Comparison of ENCODE assay signal across 23 cellular contexts in the genomic region with DNA sequence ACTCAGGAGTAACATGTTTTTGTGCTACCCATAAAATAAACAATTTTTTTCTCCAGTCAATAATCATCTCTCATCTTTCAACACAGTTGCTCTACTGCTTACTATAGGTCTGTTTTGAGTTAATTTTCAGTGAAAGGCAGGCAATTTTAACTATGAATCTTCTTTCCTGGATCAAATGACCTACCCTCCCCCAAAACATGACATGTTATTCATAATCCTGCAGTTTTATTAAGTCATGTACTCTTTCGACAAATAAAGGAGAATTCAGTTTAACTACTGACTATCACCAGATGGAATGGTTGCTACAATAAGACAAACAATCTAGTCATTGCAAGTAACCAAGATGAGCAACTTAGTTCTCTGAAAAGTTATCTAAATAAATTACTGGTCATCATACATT.
A peak's percentile ranks its signal among the peaks of the same experiment; 100 is the strongest.
DNase-seq lines count a peak whose midpoint lies in the region; ATAC-seq, FAIRE-seq and TF ChIP-seq lines count a peak whose summit lies in the region.
"Had no signal": no experiment of that assay in that cellular context is flagged by ENCODE, and none has a peak within 500 bp of the region (broad histone marks: within the 10 kb centered on the region; RNA-seq: fewer than 3 reads in every experiment).

No MANE protein-coding gene starts in this region.

- no peaks in the 10 kb centered on the region for H3K36me3 ChIP-seq in astrocyte (ENCODE audit: insufficient read depth, low read length)
- H3K36me3 ChIP-seq in psoas muscle (ENCODE audit: insufficient read depth in 1 of 2, low read depth in 1 of 2) = no peaks in the 10 kb centered on the region
- H3K36me3 ChIP-seq: left ventricle myocardium inferior, neural progenitor cell, spleen had no signal

- H3K4me3 ChIP-seq in astrocyte (ENCODE audit: insufficient read depth, low read depth, low read length) (no peak overlapping the region), foreskin fibroblast (ENCODE audit: low read depth in 1 of 2, low read length in 2 of 2) (no peak overlapping the region), psoas muscle (no peak overlapping the region)
- H3K4me3 ChIP-seq: left ventricle myocardium inferior, neural progenitor cell, spleen had no signal

- H3K4me1 ChIP-seq in astrocyte (ENCODE audit: insufficient read depth, low read length) (peaks cover 11% of the 10 kb centered on the region), psoas muscle (no peaks in the 10 kb centered on the region)
- H3K4me1 ChIP-seq: neural progenitor cell, spleen had no signal

- DNase-seq in GM04504 (ENCODE audit: low read depth) = peak; percentile 33
- peak; percentile 29 for DNase-seq in astrocyte (ENCODE audit: low read depth)
- DNase-seq in foreskin fibroblast = peak; percentile 77 to 86
- peak; percentile 76 for DNase-seq in stromal cell of bone marrow (ENCODE audit: low read depth)
- no peak for DNase-seq in activated CD8-positive, alpha-beta T cell treated with anti-CD3 and anti-CD28 coated beads for 36 hours
- no peak for DNase-seq in psoas muscle
- no peak for DNase-seq in naive thymus-derived CD8-positive, alpha-beta T cell
- no peak for DNase-seq in stimulated activated naive CD8-positive, alpha-beta T cell treated with anti-CD3 and anti-CD28 coated beads, Interleukin-15, amount 100 ng/mL, for 72 hours
- DNase-seq: activated CD4-positive, alpha-beta T cell treated with anti-CD3 and anti-CD28 coated beads for 1 hour; activated naive CD8-positive, alpha-beta T cell treated with anti-CD3 and anti-CD28 coated beads for 36 hours; activated T-cell treated with anti-CD3 and anti-CD28 coated beads, Interleukin-2, amount 50 U/mL, for 72 hours; C1 segment of cervical spinal cord; cortex of kidney; glutamatergic neuron; left ventricle myocardium inferior; NCI-H1048; NCI-H2081 treated with DMSO at 0.1 percent for 48 hours; spleen; stimulated activated CD4-positive, alpha-beta T cell treated with anti-CD3 and anti-CD28 coated beads, Interleukin-4, amount 100 ng/mL, for 4 hours had no signal

- CTCF ChIA-PET in activated CD8-positive, alpha-beta T cell treated with anti-CD3 and anti-CD28 coated beads for 36 hours (lab: Charles Lee) = no interaction called here

- no peaks in the 10 kb centered on the region for H3K9me3 ChIP-seq in astrocyte (ENCODE audit: insufficient read depth, low read depth, low read length)
- H3K9me3 ChIP-seq in psoas muscle = no peaks in the 10 kb centered on the region
- H3K9me3 ChIP-seq: spleen had no signal

- no peak for FAIRE-seq in astrocyte (lab: Jason Lieb, UNC)
- FAIRE-seq: endothelial cell of umbilical vein, RCC 7860 had no signal

- no peaks in the 10 kb centered on the region for H4K20me1 ChIP-seq in astrocyte (ENCODE audit: insufficient read depth, low read length)

- ATAC-seq in activated CD8-positive, alpha-beta T cell treated with anti-CD3 and anti-CD28 coated beads for 36 hours = no peak
- no peak for ATAC-seq in psoas muscle
- ATAC-seq in naive thymus-derived CD8-positive, alpha-beta T cell = no peak
- ATAC-seq in stimulated activated naive CD8-positive, alpha-beta T cell treated with anti-CD3 and anti-CD28 coated beads, Interleukin-15, amount 100 ng/mL, for 72 hours = no peak
- ATAC-seq: activated T-cell treated with anti-CD3 and anti-CD28 coated beads, Interleukin-2, amount 50 U/mL, for 72 hours; HCT116 had no signal

- no peak overlapping the region for H3K27ac Mint-ChIP-seq in astrocyte (ENCODE audit: unreplicated experiment)
- no peak overlapping the region for H3K27ac Mint-ChIP-seq in activated CD8-positive, alpha-beta T cell treated with anti-CD3 and anti-CD28 coated beads for 36 hours
- H3K27ac Mint-ChIP-seq in naive thymus-derived CD8-positive, alpha-beta T cell = no peak overlapping the region
- no peak overlapping the region for H3K27ac Mint-ChIP-seq in stimulated activated naive CD8-positive, alpha-beta T cell treated with anti-CD3 and anti-CD28 coated beads, Interleukin-15, amount 100 ng/mL, for 72 hours
- H3K27ac Mint-ChIP-seq: activated naive CD8-positive, alpha-beta T cell treated with anti-CD3 and anti-CD28 coated beads for 36 hours; activated T-cell treated with anti-CD3 and anti-CD28 coated beads, Interleukin-2, amount 50 U/mL, for 72 hours; neural progenitor cell had no signal

- intact Hi-C loops in activated CD8-positive, alpha-beta T cell treated with anti-CD3 and anti-CD28 coated beads for 36 hours (cut with micrococcal nuclease) = no loop called here
- intact Hi-C loops in psoas muscle (cut with DNase I) = no loop called here

- H3K27me3 Mint-ChIP-seq in astrocyte (ENCODE audit: low read depth, unreplicated experiment) = no peaks in the 10 kb centered on the region
- H3K27me3 Mint-ChIP-seq in activated CD8-positive, alpha-beta T cell treated with anti-CD3 and anti-CD28 coated beads for 36 hours = peaks cover 7% of the 10 kb centered on the region
- H3K27me3 Mint-ChIP-seq in naive thymus-derived CD8-positive, alpha-beta T cell = peaks cover 2 to 16% (median 12%) of the 10 kb centered on the region in 5 donors
- no peaks in the 10 kb centered on the region for H3K27me3 Mint-ChIP-seq in stimulated activated naive CD8-positive, alpha-beta T cell treated with anti-CD3 and anti-CD28 coated beads, Interleukin-15, amount 100 ng/mL, for 72 hours

- no peaks in the 10 kb centered on the region for H3K27me3 ChIP-seq in astrocyte (ENCODE audit: insufficient read depth, low read length)
- no peaks in the 10 kb centered on the region for H3K27me3 ChIP-seq in psoas muscle (ENCODE audit: insufficient read depth in 3 of 3, low read length in 2 of 3)
- H3K27me3 ChIP-seq: neural progenitor cell, spleen had no signal

- peaks cover 17% of the 10 kb centered on the region for H3K4me1 Mint-ChIP-seq in astrocyte (ENCODE audit: low read depth, unreplicated experiment)
- no peaks in the 10 kb centered on the region for H3K4me1 Mint-ChIP-seq in activated CD8-positive, alpha-beta T cell treated with anti-CD3 and anti-CD28 coated beads for 36 hours (ENCODE audit: low read depth)
- H3K4me1 Mint-ChIP-seq in naive thymus-derived CD8-positive, alpha-beta T cell = no peaks in the 10 kb centered on the region
- no peaks in the 10 kb centered on the region for H3K4me1 Mint-ChIP-seq in stimulated activated naive CD8-positive, alpha-beta T cell treated with anti-CD3 and anti-CD28 coated beads, Interleukin-15, amount 100 ng/mL, for 72 hours
- H3K4me1 Mint-ChIP-seq: activated naive CD8-positive, alpha-beta T cell treated with anti-CD3 and anti-CD28 coated beads for 36 hours; neural progenitor cell had no signal

- peak overlapping the region; percentile 13 for H3K4me2 ChIP-seq in astrocyte (ENCODE audit: low read length)
- H3K4me2 ChIP-seq: neural progenitor cell had no signal

- TF ChIP-seq CTCF in astrocyte (IDR thresholded peaks at IDR 0.05; ENCODE audit: insufficient read depth, low read depth, low read length) = no peak
- TF ChIP-seq CTCF in foreskin fibroblast (IDR thresholded peaks at IDR 0.05; ENCODE audit: low read depth, low read length) = no peak
- no peak for TF ChIP-seq CTCF in activated CD8-positive, alpha-beta T cell treated with anti-CD3 and anti-CD28 coated beads for 36 hours (IDR thresholded peaks at IDR 0.05)
- TF ChIP-seq CTCF in psoas muscle (IDR thresholded peaks at IDR 0.05) = no peak

- POLR2A ChIA-PET in activated CD8-positive, alpha-beta T cell treated with anti-CD3 and anti-CD28 coated beads for 36 hours (lab: Charles Lee) = no interaction called here
- POLR2A ChIA-PET in naive thymus-derived CD8-positive, alpha-beta T cell (lab: Charles Lee) = no interaction called here

- H2AFZ ChIP-seq in astrocyte (ENCODE audit: low read depth, low read length) = no peak overlapping the region

- 42 to 56% (median 43%) methylated on average over 1 of the region's 1 CpG for WGBS in psoas muscle, 3 donors

- H3K9me3 Mint-ChIP-seq in astrocyte (ENCODE audit: unreplicated experiment) = no peaks in the 10 kb centered on the region
- H3K9me3 Mint-ChIP-seq in activated CD8-positive, alpha-beta T cell treated with anti-CD3 and anti-CD28 coated beads for 36 hours = no peaks in the 10 kb centered on the region
- H3K9me3 Mint-ChIP-seq in naive thymus-derived CD8-positive, alpha-beta T cell = peaks cover 0 to 2% (median 0%) of the 10 kb centered on the region in 9 donors
- H3K9me3 Mint-ChIP-seq in stimulated activated naive CD8-positive, alpha-beta T cell treated with anti-CD3 and anti-CD28 coated beads, Interleukin-15, amount 100 ng/mL, for 72 hours = peaks cover 0 to 5% of the 10 kb centered on the region in 2 donors
- H3K9me3 Mint-ChIP-seq: activated naive CD8-positive, alpha-beta T cell treated with anti-CD3 and anti-CD28 coated beads for 36 hours; activated T-cell treated with anti-CD3 and anti-CD28 coated beads, Interleukin-2, amount 50 U/mL, for 72 hours; neural progenitor cell had no signal

- peak overlapping the region; percentile 90 for H3K27ac ChIP-seq in astrocyte (ENCODE audit: low read depth, low read length)
- no peak overlapping the region for H3K27ac ChIP-seq in psoas muscle
- H3K27ac ChIP-seq: left ventricle myocardium inferior, neural progenitor cell, spleen had no signal

- no peak overlapping the region for H3K4me3 Mint-ChIP-seq in astrocyte (ENCODE audit: unreplicated experiment)
- no peak overlapping the region for H3K4me3 Mint-ChIP-seq in activated CD8-positive, alpha-beta T cell treated with anti-CD3 and anti-CD28 coated beads for 36 hours
- no peak overlapping the region for H3K4me3 Mint-ChIP-seq in naive thymus-derived CD8-positive, alpha-beta T cell
- no peak overlapping the region for H3K4me3 Mint-ChIP-seq in stimulated activated naive CD8-positive, alpha-beta T cell treated with anti-CD3 and anti-CD28 coated beads, Interleukin-15, amount 100 ng/mL, for 72 hours
- H3K4me3 Mint-ChIP-seq: activated naive CD8-positive, alpha-beta T cell treated with anti-CD3 and anti-CD28 coated beads for 36 hours; activated T-cell treated with anti-CD3 and anti-CD28 coated beads, Interleukin-2, amount 50 U/mL, for 72 hours; neural progenitor cell had no signal

- H3K79me2 ChIP-seq in astrocyte (ENCODE audit: insufficient read depth, low read length) = no peaks in the 10 kb centered on the region

- no peaks in the 10 kb centered on the region for H3K36me3 Mint-ChIP-seq in astrocyte (ENCODE audit: low read depth, unreplicated experiment)
- H3K36me3 Mint-ChIP-seq in activated CD8-positive, alpha-beta T cell treated with anti-CD3 and anti-CD28 coated beads for 36 hours (ENCODE audit: low read depth) = no peaks in the 10 kb centered on the region
- no peaks in the 10 kb centered on the region for H3K36me3 Mint-ChIP-seq in naive thymus-derived CD8-positive, alpha-beta T cell
- H3K36me3 Mint-ChIP-seq: activated naive CD8-positive, alpha-beta T cell treated with anti-CD3 and anti-CD28 coated beads for 36 hours; neural progenitor cell had no signal

- no peak overlapping the region for H3K9ac ChIP-seq in astrocyte (ENCODE audit: low read length)
- H3K9ac ChIP-seq: neural progenitor cell had no signal

Comparison
In these comparisons a context has a peak if more than half of its experiments do, and no peak if none do; other contexts are left out.
1. DNase-seq: peak in GM04504 (single experiment), astrocyte (single experiment), foreskin fibroblast (2 of 2) and stromal cell of bone marrow (single experiment); none in activated CD8-positive, alpha-beta T cell treated with anti-CD3 and anti-CD28 coated beads for 36 hours (single experiment), psoas muscle (0 of 2), naive thymus-derived CD8-positive, alpha-beta T cell (0 of 10) and stimulated activated naive CD8-positive, alpha-beta T cell treated with anti-CD3 and anti-CD28 coated beads, Interleukin-15, amount 100 ng/mL, for 72 hours (0 of 2).